Comparison of ENCODE assay signal across 22 cellular contexts in genomic region chr11:121479839-121480238, GRCh38. TPM values are rescaled to one million over a fixed set of nuclear protein-coding genes. Genes with fewer than 3 reads are reported as not detected.
DNase-seq lines count a peak whose midpoint lies in the region; FAIRE-seq and TF ChIP-seq lines count a peak whose summit lies in the region.
"Had no signal": no experiment of that assay in that cellular context is flagged by ENCODE, and none has a peak within 500 bp of the region (broad histone marks: within the 10 kb centered on the region; RNA-seq: fewer than 3 reads in every experiment).

No MANE protein-coding gene starts in this region.

- H3K9ac ChIP-seq in HUES6 (ENCODE audit: low read length): no peak overlapping the region
- no peak overlapping the region for H3K9ac ChIP-seq in H1 (replicated peaks in 1 of 4; ENCODE audit: extremely low read depth in 1 of 4, low read depth in 3 of 4, low read length in 3 of 4)

- peak overlapping the region; percentile 95 for H3K4ac ChIP-seq in H1 (replicated peaks; ENCODE audit: insufficient read length, low read depth, low read length)

- TF ChIP-seq POLR2A in H1 (IDR thresholded peaks at IDR 0.05; ENCODE audit: control extremely low read depth in 1 of 2, low read depth in 2 of 2, low read length in 2 of 2) (no peak), adrenal gland (IDR thresholded peaks at IDR 0.05) (no peak)

- H2BK15ac ChIP-seq in H1 (ENCODE audit: low read length): no peak overlapping the region

- no peak for TF ChIP-seq EP300 in H1 (IDR thresholded peaks at IDR 0.05; ENCODE audit: borderline replicate concordance in 1 of 2, low read depth in 2 of 2, low read length in 2 of 2)

- peaks cover 13% of the 10 kb centered on the region; the same call in 1 of the 2 replicates for H3K36me3 ChIP-seq in HUES6 (ENCODE audit: control insufficient read depth, insufficient read depth, low read length)
- peaks cover 0 to 8% (median 2%) of the 10 kb centered on the region in 4 experiments; a peak in 2 of 8 replicates for H3K36me3 ChIP-seq in H1 (ENCODE audit: control insufficient read depth in 2 of 4, insufficient read depth in 4 of 4, low read length in 3 of 4)
- H3K36me3 ChIP-seq in adrenal gland (replicated peaks in 1 of 2): no peaks in the 10 kb centered on the region
- H3K36me3 ChIP-seq: colonic mucosa, thoracic aorta, WERI-Rb-1 had no signal

- no peak for FAIRE-seq in H1 (lab: Jason Lieb, UNC)
- FAIRE-seq: A549, GM18507 had no signal

- H4K20me1 ChIP-seq in H1 (replicated peaks in 1 of 2; ENCODE audit: control insufficient read depth in 1 of 2, insufficient read depth in 2 of 2, low read length in 2 of 2): peaks cover 0 to 4% of the 10 kb centered on the region in 2 experiments

- H3K14ac ChIP-seq in H1 (ENCODE audit: insufficient read length): no peak overlapping the region

- H2BK20ac ChIP-seq in H1 (ENCODE audit: low read length): peak overlapping the region; percentile 49

- intact Hi-C loops in adrenal gland (cut with DNase I): no loop called here

- no peak overlapping the region for H3K23ac ChIP-seq in H1 (ENCODE audit: insufficient read length)

- peaks cover 0 to 40% of the 10 kb centered on the region in 2 experiments; a peak in 2 of 4 replicates for H3K79me2 ChIP-seq in H1 (ENCODE audit: control insufficient read depth in 1 of 2, insufficient read depth in 2 of 2, low read length in 2 of 2)

- H3K27ac ChIP-seq in HUES6 (ENCODE audit: low read depth, low read length): peak overlapping the region; percentile 0; the same call in 1 of the 2 replicates
- H3K27ac ChIP-seq in H1 (ENCODE audit: low read depth, low read length): no peak overlapping the region; the same call in 1 of the 2 replicates
- H3K27ac ChIP-seq in adrenal gland: no peak overlapping the region
- H3K27ac ChIP-seq: A549, colonic mucosa, thoracic aorta, WERI-Rb-1 had no signal

- DNase-seq in NCI-H2107 treated with DMSO at 0.1 percent for 48 hours (lab: John Stamatoyannopoulos, UW; ENCODE audit: unreplicated experiment): peak; percentile 17
- DNase-seq in NCI-H2107 (lab: John Stamatoyannopoulos, UW): no peak
- DNase-seq in H1 (ENCODE audit: low read depth in 1 of 2, low spot score in 2 of 2): no peak
- DNase-seq in nephron progenitor cell: no peak
- no peak for DNase-seq in OCI-M1 (lab: John Stamatoyannopoulos, UW)
- no peak for DNase-seq in NCI-H2196 (lab: John Stamatoyannopoulos, UW; ENCODE audit: unreplicated experiment)
- no peak for DNase-seq in adrenal gland
- DNase-seq: activated CD4-positive, alpha-beta memory T cell treated with anti-CD3 and anti-CD28 coated beads, Interleukin-2, amount 10 ng/mL, durations not matched to agents 7 days and 5 days; activated naive CD4-positive, alpha-beta T cell treated with anti-CD3 and anti-CD28 coated beads, Interleukin-2, amount 50 U/mL, for 16 hours; activated T-cell treated with anti-CD3 and anti-CD28 coated beads, Interleukin-2, amount 50 U/mL, for 1 hour; CD4-positive, CD25-positive, alpha-beta regulatory T cell; colonic mucosa; GOT3; KG1; kidney glomerular epithelial cell; NCI-H2227 treated with DMSO at 0.1 percent for 48 hours; SIG-M5; WERI-Rb-1 had no signal

- H4K8ac ChIP-seq in H1 (ENCODE audit: extremely low read depth, insufficient read depth, low read length): no peak overlapping the region

- H3K36me3 Mint-ChIP-seq in nephron progenitor cell (ENCODE audit: low read depth): peaks cover 36% of the 10 kb centered on the region

- H4K91ac ChIP-seq in H1 (replicated peaks; ENCODE audit: insufficient read length, low read length): peak overlapping the region; percentile 76

- H3K56ac ChIP-seq in H1 (replicated peaks; ENCODE audit: insufficient read length, low read depth, low read length): no peak overlapping the region

- H3K18ac ChIP-seq in H1 (ENCODE audit: extremely low read depth, low read length): peak overlapping the region; percentile 49

- 65% methylated on average over 6 of the region's 6 CpGs; no CpG with 5 or more reads in 1 of the 2 experiments for WGBS in H1 (ENCODE audit: extremely low coverage in 1 of 2, insufficient coverage in 1 of 2, insufficient read length in 1 of 2, insufficient replicate concordance in 2 of 2, low coverage in 1 of 2, low lambda C conversion rate in 2 of 2, missing lambda C conversion rate in 1 of 2), 2 experiments
- WGBS in adrenal gland, 4 donors: 58 to 85% (median 81%) methylated on average over 5 to 6 of the region's 6 CpGs

- no peak overlapping the region for H3K4me3 Mint-ChIP-seq in nephron progenitor cell
- H3K4me3 Mint-ChIP-seq: activated CD4-positive, alpha-beta memory T cell treated with anti-CD3 and anti-CD28 coated beads, Interleukin-2, amount 10 ng/mL, durations not matched to agents 7 days and 5 days; CD4-positive, CD25-positive, alpha-beta regulatory T cell had no signal

- H2AFZ ChIP-seq in H1 (ENCODE audit: low read length): no peak overlapping the region

- TF ChIP-seq CTCF in H1 (IDR thresholded peaks at IDR 0.05; ENCODE audit: control extremely low read depth in 1 of 3, insufficient read depth in 1 of 3, low read depth in 1 of 3, low read length in 3 of 3) (no peak), nephron progenitor cell (IDR thresholded peaks at IDR 0.05) (no peak), adrenal gland (IDR thresholded peaks at IDR 0.05) (no peak)

- peaks cover 73% of the 10 kb centered on the region for H3K4me1 Mint-ChIP-seq in nephron progenitor cell

- H3K4me3 ChIP-seq in HUES6 (ENCODE audit: low read depth, low read length) (peak overlapping the region; percentile 6; the same call in 1 of the 2 replicates), H1 (ENCODE audit: extremely low read depth in 1 of 4, insufficient read depth in 2 of 4, low read depth in 3 of 4, low read length in 4 of 4) (peak overlapping the region in 1 of 4 experiments; percentile 43; a peak in 2 of 8 replicates), adrenal gland (no peak overlapping the region)
- H3K4me3 ChIP-seq: A549, colonic mucosa, thoracic aorta had no signal

- peaks cover 7% of the 10 kb centered on the region for H3K23me2 ChIP-seq in H1 (ENCODE audit: low read depth, low read length)

- H2BK12ac ChIP-seq in H1 (ENCODE audit: low read depth, low read length): peak overlapping the region; percentile 46

- H3K27me3 Mint-ChIP-seq in nephron progenitor cell (ENCODE audit: low read depth, poor library complexity): peaks cover 3% of the 10 kb centered on the region
- H3K27me3 Mint-ChIP-seq: activated CD4-positive, alpha-beta memory T cell treated with anti-CD3 and anti-CD28 coated beads, Interleukin-2, amount 10 ng/mL, durations not matched to agents 7 days and 5 days; CD4-positive, CD25-positive, alpha-beta regulatory T cell had no signal

- peak overlapping the region; percentile 82 for H2BK5ac ChIP-seq in H1 (ENCODE audit: low read depth, low read length)

- H4K5ac ChIP-seq in H1 (ENCODE audit: insufficient read length, low read depth, low read length): peak overlapping the region; percentile 57

- peaks cover 13% of the 10 kb centered on the region for H3K79me1 ChIP-seq in H1 (ENCODE audit: low read depth, low read length)

- H3K27ac Mint-ChIP-seq in nephron progenitor cell: peak overlapping the region; percentile 94
- H3K27ac Mint-ChIP-seq: activated CD4-positive, alpha-beta memory T cell treated with anti-CD3 and anti-CD28 coated beads, Interleukin-2, amount 10 ng/mL, durations not matched to agents 7 days and 5 days had no signal

- H3K9me3 ChIP-seq in HUES6 (ENCODE audit: control insufficient read depth, insufficient read depth, low read depth, low read length) (no peaks in the 10 kb centered on the region), H1 (ENCODE audit: insufficient read depth in 2 of 2, low read depth in 1 of 2, low read length in 1 of 2) (no peaks in the 10 kb centered on the region), adrenal gland (replicated peaks in 1 of 3) (no peaks in the 10 kb centered on the region)
- H3K9me3 ChIP-seq: A549, colonic mucosa, thoracic aorta had no signal

- H3K27me3 ChIP-seq in HUES6 (ENCODE audit: control insufficient read depth, insufficient read depth, low read length) (no peaks in the 10 kb centered on the region), H1 (replicated peaks in 1 of 4; ENCODE audit: control insufficient read depth in 3 of 4, extremely low read depth in 1 of 4, insufficient read depth in 3 of 4, low read length in 3 of 4) (no peaks in the 10 kb centered on the region), adrenal gland (no peaks in the 10 kb centered on the region)
- H3K27me3 ChIP-seq: colonic mucosa had no signal

- 0 out of 4 replicates have a peak, but pooled peaks of 1 of the 2 experiments have one; percentile 15 for TF ChIP-seq RAD21 in H1 (IDR thresholded peaks at IDR 0.05 in 1 of 2, conservative IDR thresholded peaks at IDR 0.05 in 1 of 2; ENCODE audit: low read depth in 2 of 2, low read length in 2 of 2)

- peak overlapping the region; percentile 58 to 69 for H3K4me2 ChIP-seq in H1 (ENCODE audit: insufficient read depth in 1 of 2, low read depth in 2 of 2, low read length in 2 of 2)
- H3K4me2 ChIP-seq: A549 had no signal

- POLR2A ChIA-PET in H1 (lab: Charles Lee; ENCODE audit: partially characterized antibody): interaction anchor here (1.2 to 1.6 kb wide), 2 partner anchors 15 to 28 kb away, joined by 4 read pairs; partner anchors contain the start of genes SORL1 and SORL1-AS1

- no peak overlapping the region for H2AK5ac ChIP-seq in H1 (ENCODE audit: low read depth, low read length)

- peak overlapping the region; percentile 4 for H2BK120ac ChIP-seq in H1 (replicated peaks; ENCODE audit: low read depth, low read length)

- H3K9me3 Mint-ChIP-seq in nephron progenitor cell: no peaks in the 10 kb centered on the region
- H3K9me3 Mint-ChIP-seq: activated CD4-positive, alpha-beta memory T cell treated with anti-CD3 and anti-CD28 coated beads, Interleukin-2, amount 10 ng/mL, durations not matched to agents 7 days and 5 days; CD4-positive, CD25-positive, alpha-beta regulatory T cell had no signal

- CTCF ChIA-PET in H1 (lab: Charles Lee; ENCODE audit: partially characterized antibody): interaction anchor here (1.1 to 2.0 kb wide), 4 partner anchors 16 to 158 kb away, joined by 3 to 11 read pairs (median 4); no protein-coding TSS in a partner anchor

- H3K4me1 ChIP-seq in HUES6 (ENCODE audit: control insufficient read depth, insufficient read depth, low read length) (peaks cover 53% of the 10 kb centered on the region), H1 (replicated peaks in 1 of 4; ENCODE audit: control insufficient read depth in 3 of 4, insufficient read depth in 4 of 4, low read length in 3 of 4) (peaks cover 16 to 34% (median 27%) of the 10 kb centered on the region in 4 experiments), adrenal gland (replicated peaks in 1 of 2) (no peaks in the 10 kb centered on the region)
- H3K4me1 ChIP-seq: colonic mucosa had no signal

RNA-seq across cellular contexts. Expression of gene SORL1, which starts 27.7 kb away (rescaled TPM):
- total RNA-seq in H1 (2021; fragmentation: NEBNext Ultra II Directional; extraction: Animal tissue kit (Norgen Biotek cat#: 25700)): 65.5 and 66.6 TPM in 2 replicates
- polyA plus RNA-seq in H1 (2011; rRNA removed): 38.1 and 90.3 TPM in 2 replicates
- 40.1 TPM for polyA plus RNA-seq in H1 (2011; cell fraction: cytosol; rRNA removed)
- 217 TPM for polyA plus RNA-seq in H1 (2011; cell fraction: nucleus; rRNA removed)
- polyA plus RNA-seq in H1 (2012, experiment 1 of 2): 27.0 to 38.1 TPM (median 34.7 TPM) in 4 replicates
- 2.3 TPM for polyA plus RNA-seq in H1 (2012, experiment 2 of 2)
- 45.2 TPM for polyA plus RNA-seq in H1 (2013, experiment 1 of 2)
- polyA plus RNA-seq in H1 (2013, experiment 2 of 2): 33.1 TPM
- polyA minus RNA-seq in H1 (2011; rRNA and poly(A)+ RNA removed): 340 and 508 TPM in 2 replicates
- 105 TPM for polyA minus RNA-seq in H1 (2011; cell fraction: cytosol; rRNA and poly(A)+ RNA removed)
- polyA minus RNA-seq in H1 (2011; cell fraction: nucleus; rRNA and poly(A)+ RNA removed): 189 TPM
- 10 to 100 TPM in 5 of 8 donors, 1 to 10 TPM in 3; 5.2 to 28.6 (median 12.1) TPM for total RNA-seq in adrenal gland
- 1 to 10 TPM; 1.0 to 4.9 (median 2.3) TPM for polyA plus RNA-seq in adrenal gland
